In the genomic region with DNA sequence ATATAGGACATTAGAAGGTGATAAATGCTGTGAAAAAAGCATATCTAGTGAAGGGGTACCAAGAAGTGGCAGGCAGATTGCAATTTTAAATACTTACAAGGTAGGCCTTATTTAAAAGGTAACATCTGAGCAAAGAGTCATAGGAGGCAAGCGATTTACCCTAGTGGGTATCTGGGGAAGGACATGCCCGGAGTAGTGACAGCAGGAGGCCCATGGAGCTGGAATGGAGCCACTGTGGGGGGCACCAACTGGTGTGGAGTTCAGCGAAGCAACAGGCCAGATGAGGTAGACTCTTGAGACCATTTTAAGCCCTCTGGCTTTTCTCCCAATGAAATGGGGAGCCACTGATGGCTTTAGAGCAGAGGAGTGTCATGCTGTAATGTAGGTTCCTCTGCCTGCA, we compare ENCODE assay signal across 1 cellular context.
TF ChIP-seq lines count a peak whose summit lies in the region.

No MANE protein-coding gene starts in this region.

TF ChIP-seq in GM23338, 12 proteins besides CTCF, POLR2A, EP300 and RAD21:
- TF ChIP-seq STAT1 (IDR thresholded peaks at IDR 0.05; ENCODE audit: unreplicated experiment) (no peak), EZH2 (IDR thresholded peaks at IDR 0.05; ENCODE audit: low read depth, unreplicated experiment) (no peak), JUNB (IDR thresholded peaks at IDR 0.05; ENCODE audit: unreplicated experiment) (no peak), ETS1 (IDR thresholded peaks at IDR 0.05) (no peak), REST (IDR thresholded peaks at IDR 0.05; ENCODE audit: unreplicated experiment) (no peak), POLR2AphosphoS5 (IDR thresholded peaks at IDR 0.05; ENCODE audit: low read depth) (no peak)
TF ChIP-seq in GM23338: peak in this region for 0.
